24 cellular contexts compared by ENCODE assay signal in genomic region chr5:33432656-33433055, GRCh38.
"Had no signal": no experiment of that assay in that cellular context is flagged by ENCODE, and none has a peak within 500 bp of the region (broad histone marks: within the 10 kb centered on the region; RNA-seq: fewer than 3 reads in every experiment).

No MANE protein-coding gene starts in this region.

- H3K4me3 ChIP-seq: lower lobe of right lung, neural progenitor cell, ovary, right atrium auricular region, skin epidermis, spleen, suprapubic skin, thoracic aorta, tibial nerve, upper lobe of left lung, vagina had no signal

- H3K27ac ChIP-seq: lower lobe of right lung, neural progenitor cell, neutrophil, ovary, right atrium auricular region, skin epidermis, spleen, suprapubic skin, thoracic aorta, tibial nerve, upper lobe of left lung, vagina had no signal

- ATAC-seq: left ventricle myocardium superior; lower lobe of right lung; natural killer cell; sciatic nerve; stimulated activated effector memory CD8-positive, alpha-beta T cell treated with anti-CD3 and anti-CD28 coated beads, Interleukin-12 subunit alpha, Interleukin-12 subunit beta, amount 100 ng/mL, for 72 hours had no signal

- H3K27me3 ChIP-seq: neural progenitor cell, neutrophil, ovary, right atrium auricular region, tibial nerve, upper lobe of left lung, vagina had no signal

- H3K4me2 ChIP-seq: neural progenitor cell had no signal

- H2AFZ ChIP-seq: neural progenitor cell had no signal

- H3K4me1 ChIP-seq: lower lobe of right lung, neural progenitor cell, vagina had no signal

- H3K9ac ChIP-seq: neural progenitor cell had no signal

- H3K36me3 ChIP-seq: lower lobe of right lung, neural progenitor cell, neutrophil, ovary, right atrium auricular region, spleen, suprapubic skin, thoracic aorta, tibial nerve, upper lobe of left lung, vagina had no signal

- H3K9me3 ChIP-seq: lower lobe of right lung, neutrophil, ovary, suprapubic skin, thoracic aorta, tibial nerve, upper lobe of left lung, vagina had no signal

- DNase-seq: islet precursor cell; left ventricle myocardium superior; lower lobe of right lung; mammary epithelial cell; mesenchymal stem cell; naive B cell; natural killer cell; nephron progenitor cell; occipital lobe; ovary; spleen; stimulated activated CD4-positive, alpha-beta T cell treated with anti-CD3 and anti-CD28 coated beads, Interleukin-4, amount 100 ng/mL, for 24 hours; stimulated activated naive CD4-positive, alpha-beta T cell; upper lobe of left lung had no signal
